ENCODE assay signal across 8 cellular contexts in genomic region chr15:57323806-57324589, GRCh38. TPM values are rescaled to one million over a fixed set of nuclear protein-coding genes. Genes with fewer than 3 reads are reported as not detected.
A peak's percentile ranks its signal among the peaks of the same experiment; 100 is the strongest.
DNase-seq lines count a peak whose midpoint lies in the region; ATAC-seq, FAIRE-seq and TF ChIP-seq lines count a peak whose summit lies in the region.

No MANE protein-coding gene starts in this region.

- H2BK120ac ChIP-seq in H9 (ENCODE audit: low read depth, low read length, poor library complexity, severe bottlenecking): no peak overlapping the region
- no peak overlapping the region for H2BK120ac ChIP-seq in H1 (replicated peaks; ENCODE audit: low read depth, low read length)

- ATAC-seq in A549: peak; percentile 85 to 94

- FAIRE-seq in A549 (lab: Jason Lieb, UNC) (no peak), H1 (lab: Jason Lieb, UNC) (no peak)

- no peak for TF ChIP-seq CTCF in A549 (IDR thresholded peaks at IDR 0.05)
- TF ChIP-seq CTCF in H9 (conservative IDR thresholded peaks at IDR 0.05): no peak
- TF ChIP-seq CTCF in OCI-LY3 (IDR thresholded peaks at IDR 0.05; ENCODE audit: low read depth, low read length): no peak
- TF ChIP-seq CTCF in H1 (IDR thresholded peaks at IDR 0.05; ENCODE audit: control extremely low read depth in 1 of 3, insufficient read depth in 1 of 3, low read depth in 1 of 3, low read length in 3 of 3): no peak

- peak overlapping the region; percentile 32 for H3K4me3 ChIP-seq in A549
- peak overlapping the region; percentile 21 for H3K4me3 ChIP-seq in OCI-LY3 (ENCODE audit: low read length)
- no peak overlapping the region for H3K4me3 ChIP-seq in H1 (ENCODE audit: extremely low read depth in 1 of 4, insufficient read depth in 2 of 4, low read depth in 3 of 4, low read length in 4 of 4)

- H3K27ac Mint-ChIP-seq in H9: peak overlapping the region in 1 of 3 experiments; percentile 15; a peak in 1 of 7 replicates

- H3K79me1 ChIP-seq in H9 (ENCODE audit: insufficient read depth, low read depth, low read length, poor library complexity, severe bottlenecking) (no peaks in the 10 kb centered on the region), H1 (ENCODE audit: low read depth, low read length) (no peaks in the 10 kb centered on the region)

- H3K9me3 ChIP-seq in A549 (no peaks in the 10 kb centered on the region), H9 (ENCODE audit: control insufficient read depth, low read depth, low read length) (no peaks in the 10 kb centered on the region), OCI-LY3 (ENCODE audit: insufficient read depth, low read length) (no peaks in the 10 kb centered on the region), H1 (ENCODE audit: insufficient read depth in 2 of 2, low read depth in 1 of 2, low read length in 1 of 2) (no peaks in the 10 kb centered on the region)

- TF ChIP-seq POLR2A in A549 (IDR thresholded peaks at IDR 0.05; ENCODE audit: low read length): no peak
- TF ChIP-seq POLR2A in H1 (IDR thresholded peaks at IDR 0.05; ENCODE audit: control extremely low read depth in 1 of 2, low read depth in 2 of 2, low read length in 2 of 2): no peak

- H3K4me1 ChIP-seq in A549 (peaks cover 31% of the 10 kb centered on the region), H9 (ENCODE audit: insufficient read depth, low read length) (peaks cover 3% of the 10 kb centered on the region; the same call in 1 of the 2 replicates), OCI-LY3 (ENCODE audit: low read length) (peaks cover 31% of the 10 kb centered on the region), H1 (replicated peaks in 1 of 4; ENCODE audit: control insufficient read depth in 3 of 4, insufficient read depth in 4 of 4, low read length in 3 of 4) (peaks cover 2 to 13% (median 5%) of the 10 kb centered on the region in 4 experiments; a peak in 6 of 7 replicates)

- H3K56ac ChIP-seq in H9 (ENCODE audit: insufficient read length, low read depth, low read length) (no peak overlapping the region), H1 (replicated peaks; ENCODE audit: insufficient read length, low read depth, low read length) (no peak overlapping the region)

- no peaks in the 10 kb centered on the region for H3K27me3 Mint-ChIP-seq in H9 (ENCODE audit: low read depth)

- H2AFZ ChIP-seq in H9 (ENCODE audit: low read length) (no peak overlapping the region), OCI-LY3 (ENCODE audit: low read depth, low read length) (no peak overlapping the region), H1 (ENCODE audit: low read length) (no peak overlapping the region)

- no peak overlapping the region for H3T11ph ChIP-seq in H9 (ENCODE audit: low read length)

- H3K18ac ChIP-seq in H9 (ENCODE audit: insufficient read length, low read depth, low read length): no peak overlapping the region
- no peak overlapping the region for H3K18ac ChIP-seq in H1 (ENCODE audit: extremely low read depth, low read length)

- H3K79me2 ChIP-seq in H9 (ENCODE audit: insufficient read depth, low read length): no peaks in the 10 kb centered on the region
- H3K79me2 ChIP-seq in OCI-LY3 (ENCODE audit: low read length): no peaks in the 10 kb centered on the region
- no peaks in the 10 kb centered on the region for H3K79me2 ChIP-seq in H1 (ENCODE audit: control insufficient read depth in 1 of 2, insufficient read depth in 2 of 2, low read length in 2 of 2)

- H4K5ac ChIP-seq in H9 (ENCODE audit: insufficient read length, low read depth, low read length) (no peak overlapping the region), H1 (ENCODE audit: insufficient read length, low read depth, low read length) (no peak overlapping the region)

- H2BK15ac ChIP-seq in H9 (ENCODE audit: low read depth, low read length) (no peak overlapping the region), H1 (ENCODE audit: low read length) (0 out of 2 replicates have a peak overlapping the region, but pooled peaks have one; percentile 31)

- H3K4ac ChIP-seq in H9 (ENCODE audit: low read depth, low read length): no peak overlapping the region
- no peak overlapping the region for H3K4ac ChIP-seq in H1 (replicated peaks; ENCODE audit: insufficient read length, low read depth, low read length)

- H4K20me1 ChIP-seq in H9 (ENCODE audit: control insufficient read depth, insufficient read depth, insufficient read length) (no peaks in the 10 kb centered on the region), OCI-LY3 (ENCODE audit: insufficient read depth, low read length) (no peaks in the 10 kb centered on the region), H1 (replicated peaks in 1 of 2; ENCODE audit: control insufficient read depth in 1 of 2, insufficient read depth in 2 of 2, low read length in 2 of 2) (peaks cover 0 to 2% of the 10 kb centered on the region in 2 experiments)

- no peak overlapping the region for H3K9ac ChIP-seq in H9 (ENCODE audit: extremely low read depth, insufficient read length, low read length)
- H3K9ac ChIP-seq in OCI-LY3 (ENCODE audit: low read length): no peak overlapping the region
- no peak overlapping the region for H3K9ac ChIP-seq in H1 (replicated peaks in 1 of 4; ENCODE audit: extremely low read depth in 1 of 4, low read depth in 3 of 4, low read length in 3 of 4)

- POLR2A ChIA-PET in A549 (lab: Yijun Ruan, JAX) (interaction anchor here (1.1 to 1.5 kb wide), 3 partner anchors 18 to 406 kb away, joined by 4 to 9 read pairs (median 7); no protein-coding TSS in a partner anchor), H1 (lab: Charles Lee; ENCODE audit: partially characterized antibody) (no interaction called here)

- H3K9me3 Mint-ChIP-seq in H9: no peaks in the 10 kb centered on the region; a peak in 1 of 5 replicates

- H3K27ac ChIP-seq in A549 (peak overlapping the region; percentile 91 to 95), H9 (ENCODE audit: insufficient read length, low read depth, low read length) (no peak overlapping the region), OCI-LY3 (ENCODE audit: low read length) (no peak overlapping the region), H1 (ENCODE audit: low read depth, low read length) (no peak overlapping the region)

- TF ChIP-seq RAD21 in A549 (conservative IDR thresholded peaks at IDR 0.05 in 1 of 2, IDR thresholded peaks at IDR 0.05 in 1 of 2) (no peak), H1 (IDR thresholded peaks at IDR 0.05 in 1 of 2, conservative IDR thresholded peaks at IDR 0.05 in 1 of 2; ENCODE audit: low read depth in 2 of 2, low read length in 2 of 2) (no peak)

- DNase-seq in A549 (ENCODE audit: low read depth in 1 of 2, low spot score in 1 of 2) (peak; percentile 96 to 98), H9 (peak; percentile 84), H1 (ENCODE audit: low read depth in 1 of 2, low spot score in 2 of 2) (no peak), NCI-H1694 (lab: John Stamatoyannopoulos, UW) (no peak), RKO (ENCODE audit: low spot score) (no peak)
- peak; percentile 31 for DNase-seq in stimulated activated CD8-positive, alpha-beta memory T cell treated with anti-CD3 and anti-CD28 coated beads, Interleukin-4, amount 100 ng/mL, for 48 hours
- no peak for DNase-seq in stimulated activated CD4-positive, alpha-beta T cell treated with anti-CD3 and anti-CD28 coated beads, Interleukin-4, amount 100 ng/mL, for 24 hours

- CTCF ChIA-PET in A549 (lab: Yijun Ruan, JAX) (interaction anchor here (0.8 to 3.9 kb wide), 7 partner anchors 14 to 203 kb away, joined by 3 to 29 read pairs (median 4); no protein-coding TSS in a partner anchor), H1 (lab: Charles Lee; ENCODE audit: partially characterized antibody) (interaction anchor here (0.6 to 2.9 kb wide), 3 partner anchors 17 to 184 kb away, joined by 3 to 13 read pairs (median 3); no protein-coding TSS in a partner anchor)

- H3K23ac ChIP-seq in H9 (ENCODE audit: insufficient read length, low read depth, low read length) (no peak overlapping the region), H1 (ENCODE audit: insufficient read length) (no peak overlapping the region)

- H3K14ac ChIP-seq in H9 (ENCODE audit: insufficient read depth, low read length) (no peak overlapping the region), H1 (ENCODE audit: insufficient read length) (no peak overlapping the region)

- H3K4me2 ChIP-seq in A549 (peak overlapping the region; percentile 75), H9 (ENCODE audit: insufficient read depth, insufficient read length, low read length) (no peak overlapping the region), OCI-LY3 (ENCODE audit: low read length) (peak overlapping the region; percentile 34), H1 (ENCODE audit: insufficient read depth in 1 of 2, low read depth in 2 of 2, low read length in 2 of 2) (no peak overlapping the region)

- H3K36me3 ChIP-seq in OCI-LY3 (replicated peaks; ENCODE audit: low read depth, low read length) (no peaks in the 10 kb centered on the region), H1 (ENCODE audit: control insufficient read depth in 2 of 4, insufficient read depth in 4 of 4, low read length in 3 of 4) (no peaks in the 10 kb centered on the region)

- H3K4me1 Mint-ChIP-seq in H9: peaks cover 29 to 60% of the 10 kb centered on the region in 2 experiments

- H2BK12ac ChIP-seq in H9 (ENCODE audit: insufficient read length, low read depth, low read length) (no peak overlapping the region), H1 (ENCODE audit: low read depth, low read length) (0 out of 2 replicates have a peak overlapping the region, but pooled peaks have one; percentile 21)

- H4K8ac ChIP-seq in H9 (replicated peaks; ENCODE audit: insufficient read length, low read depth, low read length) (no peak overlapping the region), H1 (ENCODE audit: extremely low read depth, insufficient read depth, low read length) (no peak overlapping the region)

- 3% methylated on average over 2 of the region's 6 CpGs for WGBS in A549 (ENCODE audit: missing lambda C conversion rate)
- WGBS in H9 (ENCODE audit: extremely low coverage, insufficient read length, low lambda C conversion rate): no CpG with 5 or more reads among the region's 6 CpGs
- no CpG with 5 or more reads among the region's 6 CpGs for WGBS in H1 (ENCODE audit: extremely low coverage in 1 of 2, insufficient coverage in 1 of 2, insufficient read length in 1 of 2, insufficient replicate concordance in 2 of 2, low coverage in 1 of 2, low lambda C conversion rate in 2 of 2, missing lambda C conversion rate in 1 of 2), 2 experiments

- H3K36me3 Mint-ChIP-seq in H9 (ENCODE audit: insufficient read depth in 1 of 3, low read depth in 3 of 3): no peaks in the 10 kb centered on the region

- H4K91ac ChIP-seq in H9 (ENCODE audit: insufficient read length, low read depth, low read length): no peak overlapping the region
- H4K91ac ChIP-seq in H1 (replicated peaks; ENCODE audit: insufficient read length, low read length): no peak overlapping the region

- no peaks in the 10 kb centered on the region for H3K27me3 ChIP-seq in H9 (ENCODE audit: insufficient read depth, low read length)
- H3K27me3 ChIP-seq in OCI-LY3 (ENCODE audit: low read depth, low read length): peaks cover 5% of the 10 kb centered on the region
- H3K27me3 ChIP-seq in H1 (replicated peaks in 1 of 4; ENCODE audit: control insufficient read depth in 3 of 4, extremely low read depth in 1 of 4, insufficient read depth in 3 of 4, low read length in 3 of 4): no peaks in the 10 kb centered on the region; a peak in 1 of 7 replicates

- no peak overlapping the region for H3K4me3 Mint-ChIP-seq in H9

- no peak overlapping the region for H2BK5ac ChIP-seq in H9 (ENCODE audit: insufficient read length, low read length)
- H2BK5ac ChIP-seq in H1 (ENCODE audit: low read depth, low read length): peak overlapping the region; percentile 39; the same call in 1 of the 2 replicates

- H3K23me2 ChIP-seq in H9 (ENCODE audit: insufficient read length, low read depth, low read length, poor library complexity, severe bottlenecking) (no peaks in the 10 kb centered on the region), H1 (ENCODE audit: low read depth, low read length) (no peaks in the 10 kb centered on the region)

- H2BK20ac ChIP-seq in H9 (ENCODE audit: low read depth, low read length, poor library complexity, severe bottlenecking): no peak overlapping the region
- 0 out of 2 replicates have a peak overlapping the region, but pooled peaks have one; percentile 61 for H2BK20ac ChIP-seq in H1 (ENCODE audit: low read length)

- no peak for TF ChIP-seq EP300 in A549 (IDR thresholded peaks at IDR 0.05)
- no peak for TF ChIP-seq EP300 in H1 (IDR thresholded peaks at IDR 0.05; ENCODE audit: borderline replicate concordance in 1 of 2, low read depth in 2 of 2, low read length in 2 of 2)

- no peak overlapping the region for H2AK5ac ChIP-seq in H9 (ENCODE audit: insufficient read length, low read length)
- no peak overlapping the region for H2AK5ac ChIP-seq in H1 (ENCODE audit: low read depth, low read length)

RNA-seq across cellular contexts. Expression of gene CGNL1, which starts 52.3 kb away (rescaled TPM):
- polyA plus RNA-seq in A549 (2011; rRNA removed): 1.8 and 2.3 TPM in 2 replicates
- 0.79 and 0.83 TPM in 2 replicates for polyA plus RNA-seq in A549 (2012; cell fraction: cytosol; rRNA removed)
- 1.2 and 1.6 TPM in 2 replicates for polyA plus RNA-seq in A549 (2012; cell fraction: nucleus; rRNA removed)
- 1.4 to 1.8 TPM (median 1.6 TPM) in 3 replicates for polyA plus RNA-seq in A549 (2017; fragmentation: RNase III; extraction: RNeasy Plus Mini Kit Qiagen cat#74134 plus additional on column Dnase treatment)
- polyA minus RNA-seq in A549 (2011; rRNA and poly(A)+ RNA removed): 2.6 and 3.1 TPM in 2 replicates
- total RNA-seq in H9 (2021): 32.5 and 34.6 TPM in 2 replicates
- total RNA-seq in H1 (2021; fragmentation: NEBNext Ultra II Directional; extraction: Animal tissue kit (Norgen Biotek cat#: 25700)): 72.7 and 75.6 TPM in 2 replicates
- 20.4 and 21.8 TPM in 2 replicates for polyA plus RNA-seq in H1 (2011; rRNA removed)
- 26.8 TPM for polyA plus RNA-seq in H1 (2011; cell fraction: cytosol; rRNA removed)
- polyA plus RNA-seq in H1 (2011; cell fraction: nucleus; rRNA removed): 42.9 TPM
- 52.8 to 62.1 TPM (median 54.3 TPM) in 4 replicates for polyA plus RNA-seq in H1 (2012, experiment 1 of 2)
- 4.5 TPM for polyA plus RNA-seq in H1 (2012, experiment 2 of 2)
- polyA plus RNA-seq in H1 (2013, experiment 1 of 2): 23.5 TPM
- 21.9 TPM for polyA plus RNA-seq in H1 (2013, experiment 2 of 2)
- 52.9 and 54.8 TPM in 2 replicates for polyA minus RNA-seq in H1 (2011; rRNA and poly(A)+ RNA removed)
- 43.2 TPM for polyA minus RNA-seq in H1 (2011; cell fraction: cytosol; rRNA and poly(A)+ RNA removed)
- polyA minus RNA-seq in H1 (2011; cell fraction: nucleus; rRNA and poly(A)+ RNA removed): 56.4 TPM

Comparison
In these comparisons a context has a peak if more than half of its experiments do, and no peak if none do; other contexts are left out.
1. DNase-seq: peak in A549 (2 of 2), H9 (single experiment) and stimulated activated CD8-positive, alpha-beta memory T cell treated with anti-CD3 and anti-CD28 coated beads, Interleukin-4, amount 100 ng/mL, for 48 hours (single experiment); none in H1 (0 of 2), NCI-H1694 (single experiment), stimulated activated CD4-positive, alpha-beta T cell treated with anti-CD3 and anti-CD28 coated beads, Interleukin-4, amount 100 ng/mL, for 24 hours (single experiment) and RKO (single experiment).
2. H3K27ac ChIP-seq: peak in A549 (2 of 2); none in H9 (single experiment), OCI-LY3 (single experiment) and H1 (single experiment).
3. H3K4me2 ChIP-seq: peak in A549 (single experiment) and OCI-LY3 (single experiment); none in H9 (single experiment) and H1 (0 of 2).
4. H3K4me3 ChIP-seq: peak in A549 (single experiment) and OCI-LY3 (single experiment); none in H1 (0 of 4).
5. Of the 18 proteins assayed by ChIP-seq in both H1 and A549: peak only in H1: none; only in A549: JUN; in both: none; in neither: 17.